In genomic region chr2:164620873-164621760, GRCh38 we compare ENCODE assay signal across 10 cellular contexts. TPM values are rescaled to one million over a fixed set of nuclear protein-coding genes. Genes with fewer than 3 reads are reported as not detected.
A peak's percentile ranks its signal among the peaks of the same experiment; 100 is the strongest.
DNase-seq lines count a peak whose midpoint lies in the region; ATAC-seq, FAIRE-seq and TF ChIP-seq lines count a peak whose summit lies in the region.
"Had no signal": no experiment of that assay in that cellular context is flagged by ENCODE, and none has a peak within 500 bp of the region (broad histone marks: within the 10 kb centered on the region; RNA-seq: fewer than 3 reads in every experiment).

GRB14 (minus strand) TSS chr2:164621482; CDS start chr2:164621309, 173 bp downstream.

- in situ Hi-C loops in Panc1 (cut with HindIII; ENCODE audit: low pct_unique_long_range_greater_than_20kb, low sequenced_read_pairs): no loop called here

- H3K4me3 Mint-ChIP-seq in naive thymus-derived CD8-positive, alpha-beta T cell: peak within 1 kb of the TSS in 9 of 10 donors; percentile 16 to 77 (median 62)
- H3K4me3 Mint-ChIP-seq: activated naive CD8-positive, alpha-beta T cell treated with anti-CD3 and anti-CD28 coated beads, Interleukin-2, amount 10 ng/mL, durations not matched to agents 7 days and 5 days had no signal

- H4K20me1 ChIP-seq in fibroblast of lung (ENCODE audit: control insufficient read depth, extremely low read depth, insufficient read depth, low read length): no peaks in the 10 kb centered on the region

- peaks cover 0 to 6% (median 1%) of the 10 kb centered on the region in 9 donors for H3K9me3 Mint-ChIP-seq in naive thymus-derived CD8-positive, alpha-beta T cell
- H3K9me3 Mint-ChIP-seq: activated naive CD8-positive, alpha-beta T cell treated with anti-CD3 and anti-CD28 coated beads, Interleukin-2, amount 10 ng/mL, durations not matched to agents 7 days and 5 days had no signal

- POLR2A ChIA-PET in Panc1 (lab: Charles Lee): no interaction called here
- POLR2A ChIA-PET in naive thymus-derived CD8-positive, alpha-beta T cell (lab: Charles Lee): no interaction called here

- BruUV-seq in Panc1 (replicated peaks; lab: Mats Ljungman, UMichigan): no TSS peak

- FAIRE-seq in GM12892 (lab: Jason Lieb, UNC): no peak
- FAIRE-seq in H54 (lab: Jason Lieb, UNC): no peak
- FAIRE-seq: GM12878 had no signal

- H3K27me3 Mint-ChIP-seq in naive thymus-derived CD8-positive, alpha-beta T cell: peaks cover 19 to 36% (median 25%) of the 10 kb centered on the region in 5 donors

- H3K27ac Mint-ChIP-seq in naive thymus-derived CD8-positive, alpha-beta T cell: no peak within 1 kb of the TSS
- H3K27ac Mint-ChIP-seq: activated naive CD8-positive, alpha-beta T cell treated with anti-CD3 and anti-CD28 coated beads, Interleukin-2, amount 10 ng/mL, durations not matched to agents 7 days and 5 days had no signal

- H3K4me1 ChIP-seq in Panc1 (ENCODE audit: control insufficient read depth, insufficient read depth, low read length) (no peaks in the 10 kb centered on the region), fibroblast of lung (ENCODE audit: control insufficient read depth, extremely low read depth, insufficient read depth, low read length) (no peaks in the 10 kb centered on the region)

- peaks cover 28% of the 10 kb centered on the region for H3K27me3 ChIP-seq in Panc1 (ENCODE audit: control insufficient read depth, insufficient read depth, low read length)
- H3K27me3 ChIP-seq in fibroblast of lung (ENCODE audit: control insufficient read depth, insufficient read depth, low read length): no peaks in the 10 kb centered on the region

- CTCF ChIA-PET in Panc1 (lab: Charles Lee): no interaction called here

- H3K79me2 ChIP-seq in fibroblast of lung (ENCODE audit: control insufficient read depth, insufficient read depth, low read length): no peaks in the 10 kb centered on the region

- TF ChIP-seq CTCF in Panc1 (IDR thresholded peaks at IDR 0.05) (no peak), fibroblast of lung (conservative IDR thresholded peaks at IDR 0.05 in 1 of 2, IDR thresholded peaks at IDR 0.05 in 1 of 2; ENCODE audit: low read depth in 1 of 2, low read length in 2 of 2) (no peak)

- intact Hi-C loops in Panc1 (cut with micrococcal nuclease; ENCODE audit: unreplicated experiment): no loop called here

- DNase-seq in A172 (ENCODE audit: low spot score): peak; percentile 27
- DNase-seq in GM12892 (ENCODE audit: insufficient read length): peak; percentile 8
- no peak for DNase-seq in Panc1 (ENCODE audit: low read depth, low spot score)
- peak in 1 of 2 donors; percentile 19 for DNase-seq in fibroblast of lung (ENCODE audit: low read depth in 2 of 2)
- peak in 1 of 10 donors; percentile 3 for DNase-seq in naive thymus-derived CD8-positive, alpha-beta T cell
- no peak for DNase-seq in H54 (ENCODE audit: insufficient read length, low spot score)
- no peak for DNase-seq in NCI-H187 treated with DMSO at 0.1 percent for 48 hours (lab: John Stamatoyannopoulos, UW)
- DNase-seq: activated naive CD8-positive, alpha-beta T cell treated with anti-CD3 and anti-CD28 coated beads, Interleukin-2, amount 10 ng/mL, durations not matched to agents 7 days and 5 days had no signal

- peak; percentile 65 for ATAC-seq in Panc1
- ATAC-seq in naive thymus-derived CD8-positive, alpha-beta T cell: no peak
- no peak for ATAC-seq in GM21723 (IDR thresholded peaks at IDR 0.05; ENCODE audit: unreplicated experiment)
- ATAC-seq: GM12878 had no signal

- TF ChIP-seq POLR2A in GM12892 (IDR thresholded peaks at IDR 0.05; ENCODE audit: low read depth, low read length) (no peak), H54 (IDR thresholded peaks at IDR 0.05; ENCODE audit: low read depth, low read length) (no peak)

- H3K4me2 ChIP-seq in fibroblast of lung (ENCODE audit: extremely low read depth, insufficient read depth, low read length): peak within 1 kb of the TSS; percentile 82

- H3K36me3 Mint-ChIP-seq in naive thymus-derived CD8-positive, alpha-beta T cell: peaks cover 0 to 2% (median 0%) of the 10 kb centered on the region in 3 donors
- H3K36me3 Mint-ChIP-seq: activated naive CD8-positive, alpha-beta T cell treated with anti-CD3 and anti-CD28 coated beads, Interleukin-2, amount 10 ng/mL, durations not matched to agents 7 days and 5 days had no signal

- peaks cover 0 to 3% (median 2%) of the 10 kb centered on the region in 4 donors for H3K4me1 Mint-ChIP-seq in naive thymus-derived CD8-positive, alpha-beta T cell
- H3K4me1 Mint-ChIP-seq: activated naive CD8-positive, alpha-beta T cell treated with anti-CD3 and anti-CD28 coated beads, Interleukin-2, amount 10 ng/mL, durations not matched to agents 7 days and 5 days had no signal

- H3K9me3 ChIP-seq in Panc1 (ENCODE audit: control insufficient read depth, insufficient read depth, low read depth, low read length): no peaks in the 10 kb centered on the region
- no peaks in the 10 kb centered on the region for H3K9me3 ChIP-seq in fibroblast of lung (ENCODE audit: control insufficient read depth, insufficient read depth, low read depth, low read length)

- peak within 1 kb of the TSS; percentile 4 for H3K9ac ChIP-seq in fibroblast of lung (ENCODE audit: insufficient read depth, low read length)

- H2AFZ ChIP-seq in fibroblast of lung (ENCODE audit: low read length): peak within 1 kb of the TSS; percentile 76

- peak within 1 kb of the TSS; percentile 41 to 49 for H3K4me3 ChIP-seq in Panc1 (ENCODE audit: low read depth in 2 of 2, low read length in 2 of 2)
- H3K4me3 ChIP-seq in fibroblast of lung (replicated peaks in 1 of 4; ENCODE audit: control extremely low read depth in 1 of 4, insufficient read depth in 1 of 4, low read depth in 3 of 4, low read length in 4 of 4): peak within 1 kb of the TSS; percentile 21 to 61 (median 42)
- H3K4me3 ChIP-seq: GM12878 had no signal

- H3K36me3 ChIP-seq in Panc1 (ENCODE audit: control insufficient read depth, insufficient read depth, low read length): no peaks in the 10 kb centered on the region
- H3K36me3 ChIP-seq in fibroblast of lung (ENCODE audit: control insufficient read depth, insufficient read depth, low read length): no peaks in the 10 kb centered on the region

- no peak within 1 kb of the TSS for H3K27ac ChIP-seq in Panc1 (ENCODE audit: low read length)
- no peak within 1 kb of the TSS for H3K27ac ChIP-seq in fibroblast of lung (ENCODE audit: insufficient read depth, low read length)

RNA-seq across cellular contexts. Expression of gene GRB14, which starts in this region (rescaled TPM):
- total RNA-seq in A172 (2014; rRNA removed; shearing (Covaris generic)): 0.10 and 0.17 TPM in 2 replicates
- not detected for polyA plus RNA-seq in GM12892 (2012; ENCODE audit: missing spikeins)
- not detected for total RNA-seq in Panc1 (2021; ENCODE audit: unreplicated experiment)
- polyA plus RNA-seq in Panc1 (2012; ENCODE audit: insufficient read length): not detected
- total RNA-seq in fibroblast of lung: 0.26 and 0.33 TPM in 2 replicates
- polyA plus RNA-seq in fibroblast of lung: 0.16 and 0.34 TPM in 2 replicates
- 0.23 and 0.52 TPM in 2 replicates for polyA plus RNA-seq in fibroblast of lung (2012)
- not detected in 2 replicates for polyA minus RNA-seq in fibroblast of lung (ENCODE audit: low replicate concordance)
- not detected for total RNA-seq in naive thymus-derived CD8-positive, alpha-beta T cell
- not detected for polyA plus RNA-seq in naive thymus-derived CD8-positive, alpha-beta T cell
- total RNA-seq: activated naive CD8-positive, alpha-beta T cell treated with anti-CD3 and anti-CD28 coated beads, Interleukin-2, amount 10 ng/mL, durations not matched to agents 7 days and 5 days; GM12878 had no signal
- polyA plus RNA-seq: GM12878 had no signal

Comparison
In these comparisons a context has a peak if more than half of its experiments do, and no peak if none do; other contexts are left out.
1. Peak in DNase-seq in A172; RNA of the gene not detected or under 1 TPM.
2. Peak in ATAC-seq and H3K4me3 ChIP-seq in Panc1; RNA of the gene not detected or under 1 TPM.